22 cellular contexts compared by ENCODE assay signal in the genomic region with DNA sequence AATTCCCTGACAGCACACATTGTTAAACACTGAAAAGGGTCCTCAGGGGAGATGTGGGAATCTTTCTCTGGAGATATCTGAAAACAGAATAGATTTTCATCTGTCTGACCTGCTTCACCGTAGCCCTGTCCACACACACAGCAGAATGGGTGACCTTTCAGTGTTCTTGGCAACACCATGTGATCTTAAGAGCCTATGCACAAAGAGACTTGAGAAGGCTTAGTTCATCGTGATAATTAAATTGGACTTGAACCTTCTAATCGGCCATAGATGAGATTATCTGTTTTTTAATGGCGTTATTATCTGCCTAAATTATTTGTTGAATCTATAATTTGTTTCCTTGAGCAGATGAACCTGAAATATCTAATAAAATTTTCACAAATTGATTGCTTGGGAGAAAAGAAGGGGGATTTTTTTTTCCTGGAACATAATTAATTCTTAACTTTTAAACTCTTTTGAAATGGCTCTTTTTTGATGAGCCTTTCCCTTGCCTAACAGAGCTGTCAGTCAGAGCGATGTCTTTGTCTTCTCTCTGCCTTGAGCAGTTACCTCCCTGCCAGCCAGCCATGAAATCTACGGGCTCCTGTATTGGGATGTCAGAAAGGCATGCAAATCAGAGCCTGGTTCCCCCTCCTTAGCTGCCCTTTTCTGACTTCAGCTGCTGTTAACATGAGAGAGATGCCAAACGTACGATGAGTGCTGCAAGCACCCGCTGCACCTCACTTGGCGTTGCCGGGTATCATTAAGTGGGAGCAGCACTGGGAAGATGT.
"Had no signal": no experiment of that assay in that cellular context is flagged by ENCODE, and none has a peak within 500 bp of the region (broad histone marks: within the 10 kb centered on the region; RNA-seq: fewer than 3 reads in every experiment).

No MANE protein-coding gene starts in this region.

- H3K27me3 ChIP-seq: body of pancreas, colonic mucosa, foreskin keratinocyte, tibial artery had no signal

- H3K27ac Mint-ChIP-seq: activated CD4-positive, alpha-beta memory T cell treated with anti-CD3 and anti-CD28 coated beads, Interleukin-2, amount 10 ng/mL, durations not matched to agents 7 days and 5 days; activated CD8-positive, alpha-beta memory T cell treated with anti-CD3 and anti-CD28 coated beads, Interleukin-2, amount 10 ng/mL, durations not matched to agents 7 days and 5 days; activated naive CD8-positive, alpha-beta T cell treated with anti-CD3 and anti-CD28 coated beads, Interleukin-2, amount 10 ng/mL, durations not matched to agents 7 days and 5 days; endodermal cell; natural killer cell; T-helper 1 cell treated with Interleukin-12 subunit alpha and Interleukin-12 subunit beta and Interleukin-4 antibody, amounts not matched to agents 30 μg/mL and 1 μg/mL, for 36 hours had no signal

- H3K27me3 Mint-ChIP-seq: activated CD4-positive, alpha-beta memory T cell treated with anti-CD3 and anti-CD28 coated beads, Interleukin-2, amount 10 ng/mL, durations not matched to agents 7 days and 5 days; activated CD8-positive, alpha-beta memory T cell treated with anti-CD3 and anti-CD28 coated beads, Interleukin-2, amount 10 ng/mL, durations not matched to agents 7 days and 5 days; central memory CD8-positive, alpha-beta T cell had no signal

- H3K4me3 Mint-ChIP-seq: activated CD4-positive, alpha-beta memory T cell treated with anti-CD3 and anti-CD28 coated beads, Interleukin-2, amount 10 ng/mL, durations not matched to agents 7 days and 5 days; activated CD8-positive, alpha-beta memory T cell treated with anti-CD3 and anti-CD28 coated beads, Interleukin-2, amount 10 ng/mL, durations not matched to agents 7 days and 5 days; activated naive CD8-positive, alpha-beta T cell treated with anti-CD3 and anti-CD28 coated beads, Interleukin-2, amount 10 ng/mL, durations not matched to agents 7 days and 5 days; central memory CD8-positive, alpha-beta T cell; endodermal cell; natural killer cell; T-helper 1 cell treated with Interleukin-12 subunit alpha and Interleukin-12 subunit beta and Interleukin-4 antibody, amounts not matched to agents 30 μg/mL and 1 μg/mL, for 36 hours had no signal

- H3K9me3 Mint-ChIP-seq: activated CD4-positive, alpha-beta memory T cell treated with anti-CD3 and anti-CD28 coated beads, Interleukin-2, amount 10 ng/mL, durations not matched to agents 7 days and 5 days; activated naive CD8-positive, alpha-beta T cell treated with anti-CD3 and anti-CD28 coated beads, Interleukin-2, amount 10 ng/mL, durations not matched to agents 7 days and 5 days; central memory CD8-positive, alpha-beta T cell; endodermal cell; natural killer cell; T-helper 1 cell treated with Interleukin-12 subunit alpha and Interleukin-12 subunit beta and Interleukin-4 antibody, amounts not matched to agents 30 μg/mL and 1 μg/mL, for 36 hours had no signal

- H3K4me1 ChIP-seq: body of pancreas, colonic mucosa, foreskin keratinocyte, lower lobe of right lung, tibial artery had no signal

- H3K36me3 Mint-ChIP-seq: activated CD8-positive, alpha-beta memory T cell treated with anti-CD3 and anti-CD28 coated beads, Interleukin-2, amount 10 ng/mL, durations not matched to agents 7 days and 5 days; activated naive CD8-positive, alpha-beta T cell treated with anti-CD3 and anti-CD28 coated beads, Interleukin-2, amount 10 ng/mL, durations not matched to agents 7 days and 5 days; natural killer cell had no signal

- H3K36me3 ChIP-seq: colonic mucosa, lower lobe of right lung, WERI-Rb-1 had no signal

- DNase-seq: activated CD4-positive, alpha-beta memory T cell treated with anti-CD3 and anti-CD28 coated beads, Interleukin-2, amount 10 ng/mL, durations not matched to agents 7 days and 5 days; activated CD8-positive, alpha-beta memory T cell treated with anti-CD3 and anti-CD28 coated beads, Interleukin-2, amount 10 ng/mL, durations not matched to agents 7 days and 5 days; activated naive CD8-positive, alpha-beta T cell treated with anti-CD3 and anti-CD28 coated beads, Interleukin-2, amount 10 ng/mL, durations not matched to agents 7 days and 5 days; amygdala; body of pancreas; colonic mucosa; endodermal cell; foreskin keratinocyte; hippocampal formation; islet precursor cell; left colon; lower lobe of right lung; natural killer cell; occipital lobe; posterior cingulate gyrus; stimulated activated CD4-positive, alpha-beta T cell treated with anti-CD3 and anti-CD28 coated beads, Interleukin-2, amount 100 ng/mL, for 24 hours; stimulated activated naive CD8-positive, alpha-beta T cell treated with anti-CD3 and anti-CD28 coated beads, Interleukin-15, Interleukin-2, amounts not matched to agents 100 U/mL and 50 U/mL, for 24 hours; substantia nigra; tibial artery; WERI-Rb-1 had no signal

- H3K9me3 ChIP-seq: body of pancreas, colonic mucosa, lower lobe of right lung, tibial artery had no signal

- H3K4me3 ChIP-seq: body of pancreas, colonic mucosa, lower lobe of right lung, tibial artery had no signal

- H3K27ac ChIP-seq: body of pancreas, colonic mucosa, foreskin keratinocyte, lower lobe of right lung, tibial artery, WERI-Rb-1 had no signal
